ENCODE assay signal across 7 cellular contexts in the genomic region with DNA sequence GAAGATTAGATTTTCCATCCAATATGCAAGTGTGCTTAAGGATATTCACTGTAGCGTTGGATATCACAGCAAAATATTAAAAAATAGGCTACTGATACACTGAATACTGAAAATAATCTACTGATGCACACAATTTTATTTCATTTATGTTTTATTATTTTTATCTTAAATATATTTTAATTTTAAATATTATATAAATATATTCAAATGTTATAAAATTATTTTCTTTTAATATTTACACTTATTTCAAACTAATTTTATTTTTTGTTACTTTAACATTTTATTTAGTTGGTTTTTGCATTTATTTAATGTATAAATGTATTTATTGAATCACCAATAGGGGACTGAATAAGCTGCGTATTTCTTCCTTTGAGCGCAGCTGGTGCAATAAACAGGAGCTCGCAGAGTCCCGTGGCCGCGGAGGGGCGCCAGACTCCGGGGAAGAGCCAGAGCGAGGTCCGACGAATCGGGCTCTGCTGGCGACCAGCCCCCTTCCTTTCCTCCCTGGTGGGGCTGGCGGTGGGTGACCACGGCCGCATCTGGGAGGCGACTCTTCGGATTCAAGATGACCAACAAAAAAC. TPM values are rescaled to one million over a fixed set of nuclear protein-coding genes. Genes with fewer than 3 reads are reported as not detected.
DNase-seq lines count a peak whose midpoint lies in the region; ATAC-seq and TF ChIP-seq lines count a peak whose summit lies in the region.

No MANE protein-coding gene starts in this region.

- H3K27ac ChIP-seq in right cardiac atrium (ENCODE audit: low read length) = no peak overlapping the region
- H3K27ac ChIP-seq in CD4-positive, alpha-beta T cell (ENCODE audit: low read depth, low read length) = no peak overlapping the region

- no peak overlapping the region for H3K4me3 Mint-ChIP-seq in activated CD8-positive, alpha-beta T cell treated with anti-CD3 and anti-CD28 coated beads, Interleukin-2, amount 10 ng/mL, durations not matched to agents 7 days and 5 days
- H3K4me3 Mint-ChIP-seq in CD4-positive, alpha-beta T cell = no peak overlapping the region

- intact Hi-C loops in right cardiac atrium (cut with DNase I) = no loop called here
- intact Hi-C loops in CD4-positive, alpha-beta T cell (cut with DNase I, micrococcal nuclease) = no loop called here

- H3K4me1 Mint-ChIP-seq in activated CD8-positive, alpha-beta T cell treated with anti-CD3 and anti-CD28 coated beads, Interleukin-2, amount 10 ng/mL, durations not matched to agents 7 days and 5 days (ENCODE audit: low read depth) = no peaks in the 10 kb centered on the region
- H3K4me1 Mint-ChIP-seq in CD4-positive, alpha-beta T cell (ENCODE audit: low read depth) = no peaks in the 10 kb centered on the region

- H3K9me3 Mint-ChIP-seq in activated CD8-positive, alpha-beta T cell treated with anti-CD3 and anti-CD28 coated beads, Interleukin-2, amount 10 ng/mL, durations not matched to agents 7 days and 5 days (ENCODE audit: insufficient read depth) = no peaks in the 10 kb centered on the region
- H3K9me3 Mint-ChIP-seq in CD4-positive, alpha-beta T cell = peaks cover 2% of the 10 kb centered on the region

- H3K27ac Mint-ChIP-seq in activated CD8-positive, alpha-beta T cell treated with anti-CD3 and anti-CD28 coated beads, Interleukin-2, amount 10 ng/mL, durations not matched to agents 7 days and 5 days = no peak overlapping the region
- H3K27ac Mint-ChIP-seq in CD4-positive, alpha-beta T cell = no peak overlapping the region

- 15% methylated on average over 19 of the region's 19 CpGs for WGBS in right cardiac atrium

- H3K36me3 Mint-ChIP-seq in activated CD8-positive, alpha-beta T cell treated with anti-CD3 and anti-CD28 coated beads, Interleukin-2, amount 10 ng/mL, durations not matched to agents 7 days and 5 days (ENCODE audit: low read depth) = no peaks in the 10 kb centered on the region
- no peaks in the 10 kb centered on the region for H3K36me3 Mint-ChIP-seq in CD4-positive, alpha-beta T cell (ENCODE audit: low read depth)

- no peak overlapping the region for H3K4me3 ChIP-seq in right cardiac atrium (ENCODE audit: low read length)

- peak; percentile 63 for ATAC-seq in GM21367 (IDR thresholded peaks at IDR 0.05; ENCODE audit: unreplicated experiment)
- ATAC-seq in activated CD8-positive, alpha-beta T cell treated with anti-CD3 and anti-CD28 coated beads, Interleukin-2, amount 10 ng/mL, durations not matched to agents 7 days and 5 days = no peak
- no peak for ATAC-seq in right cardiac atrium
- ATAC-seq in stimulated activated naive CD8-positive, alpha-beta T cell treated with anti-CD3 and anti-CD28 coated beads, Interleukin-15, Interleukin-2, amounts not matched to agents 100 U/mL and 50 U/mL, for 24 hours = no peak
- ATAC-seq in HG03432 (IDR thresholded peaks at IDR 0.05; ENCODE audit: unreplicated experiment) = no peak
- no peak for ATAC-seq in CD4-positive, alpha-beta T cell (ENCODE audit: poor library complexity)

- no peaks in the 10 kb centered on the region for H3K4me1 ChIP-seq in right cardiac atrium (ENCODE audit: control insufficient read depth, insufficient read depth, low read length)

- no peaks in the 10 kb centered on the region for H3K27me3 ChIP-seq in right cardiac atrium (ENCODE audit: control insufficient read depth, insufficient read depth)
- peaks cover 24% of the 10 kb centered on the region for H3K27me3 ChIP-seq in CD4-positive, alpha-beta T cell (ENCODE audit: control insufficient read depth, insufficient read depth, low read length)

- TF ChIP-seq CTCF in CD4-positive, alpha-beta T cell (IDR thresholded peaks at IDR 0.05) = no peak

- DNase-seq in activated CD8-positive, alpha-beta T cell treated with anti-CD3 and anti-CD28 coated beads, Interleukin-2, amount 10 ng/mL, durations not matched to agents 7 days and 5 days = peak; percentile 23
- DNase-seq in right cardiac atrium = peak; percentile 12 to 68 (median 39)
- DNase-seq in stimulated activated naive CD8-positive, alpha-beta T cell treated with anti-CD3 and anti-CD28 coated beads, Interleukin-15, Interleukin-2, amounts not matched to agents 100 U/mL and 50 U/mL, for 24 hours = peak; percentile 11
- no peak for DNase-seq in OCI-M2 (lab: John Stamatoyannopoulos, UW; ENCODE audit: unreplicated experiment)
- DNase-seq in CD4-positive, alpha-beta T cell = no peak

- H3K27me3 Mint-ChIP-seq in activated CD8-positive, alpha-beta T cell treated with anti-CD3 and anti-CD28 coated beads, Interleukin-2, amount 10 ng/mL, durations not matched to agents 7 days and 5 days (ENCODE audit: low read depth) = peaks cover 24% of the 10 kb centered on the region
- H3K27me3 Mint-ChIP-seq in CD4-positive, alpha-beta T cell = peaks cover 46% of the 10 kb centered on the region

- no peaks in the 10 kb centered on the region for H3K9me3 ChIP-seq in right cardiac atrium (ENCODE audit: control insufficient read depth, low read length)
- no peaks in the 10 kb centered on the region for H3K9me3 ChIP-seq in CD4-positive, alpha-beta T cell (ENCODE audit: control insufficient read depth, low read length)

- CTCF ChIA-PET in activated CD8-positive, alpha-beta T cell treated with anti-CD3 and anti-CD28 coated beads, Interleukin-2, amount 10 ng/mL, durations not matched to agents 7 days and 5 days (lab: Charles Lee) = interaction anchor here (1.1 to 3.0 kb wide), 2 partner anchors 24 to 110 kb away, joined by 5 to 13 read pairs; no protein-coding TSS in a partner anchor
- CTCF ChIA-PET in CD4-positive, alpha-beta T cell (lab: Charles Lee) = no interaction called here

- POLR2A ChIA-PET in activated CD8-positive, alpha-beta T cell treated with anti-CD3 and anti-CD28 coated beads, Interleukin-2, amount 10 ng/mL, durations not matched to agents 7 days and 5 days (lab: Charles Lee) = no interaction called here
- POLR2A ChIA-PET in CD4-positive, alpha-beta T cell (lab: Charles Lee) = no interaction called here

RNA-seq across cellular contexts. Expression of gene MMP3, which starts 12.2 kb away (rescaled TPM):
- not detected for total RNA-seq in activated CD8-positive, alpha-beta T cell treated with anti-CD3 and anti-CD28 coated beads, Interleukin-2, amount 10 ng/mL, durations not matched to agents 7 days and 5 days
- total RNA-seq in right cardiac atrium = not detected
- not detected for polyA plus RNA-seq in right cardiac atrium
- not detected for total RNA-seq in CD4-positive, alpha-beta T cell

RNA-seq across cellular contexts. Expression of gene MMP1, which starts 33.3 kb away (rescaled TPM):
- total RNA-seq in activated CD8-positive, alpha-beta T cell treated with anti-CD3 and anti-CD28 coated beads, Interleukin-2, amount 10 ng/mL, durations not matched to agents 7 days and 5 days = not detected
- total RNA-seq in right cardiac atrium = 1 to 10 TPM in 1 of 4 donors, under 1 TPM in 1, not detected in 2; 0.14 to 1.0 TPM
- polyA plus RNA-seq in right cardiac atrium = 0.05 TPM
- not detected for total RNA-seq in CD4-positive, alpha-beta T cell

RNA-seq across cellular contexts. Expression of gene MMP12, which starts 43.6 kb away (rescaled TPM):
- total RNA-seq in activated CD8-positive, alpha-beta T cell treated with anti-CD3 and anti-CD28 coated beads, Interleukin-2, amount 10 ng/mL, durations not matched to agents 7 days and 5 days = not detected
- total RNA-seq in right cardiac atrium = not detected
- polyA plus RNA-seq in right cardiac atrium = not detected
- total RNA-seq in CD4-positive, alpha-beta T cell = not detected

RNA-seq across cellular contexts. Expression of gene MMP10, which starts 50.8 kb away (rescaled TPM):
- total RNA-seq in activated CD8-positive, alpha-beta T cell treated with anti-CD3 and anti-CD28 coated beads, Interleukin-2, amount 10 ng/mL, durations not matched to agents 7 days and 5 days = not detected
- not detected for total RNA-seq in right cardiac atrium
- not detected for polyA plus RNA-seq in right cardiac atrium
- total RNA-seq in CD4-positive, alpha-beta T cell = not detected

Comparison
In these comparisons a context has a peak if more than half of its experiments do, and no peak if none do; other contexts are left out.
1. DNase-seq: peak in activated CD8-positive, alpha-beta T cell treated with anti-CD3 and anti-CD28 coated beads, Interleukin-2, amount 10 ng/mL, durations not matched to agents 7 days and 5 days (single experiment), right cardiac atrium (3 of 3) and stimulated activated naive CD8-positive, alpha-beta T cell treated with anti-CD3 and anti-CD28 coated beads, Interleukin-15, Interleukin-2, amounts not matched to agents 100 U/mL and 50 U/mL, for 24 hours (single experiment); none in OCI-M2 (single experiment) and CD4-positive, alpha-beta T cell (0 of 10).